ENCODE assay signal across 9 cellular contexts in genomic region chr3:30639937-30640336, GRCh38. TPM values are rescaled to one million over a fixed set of nuclear protein-coding genes. Genes with fewer than 3 reads are reported as not detected.
A peak's percentile ranks its signal among the peaks of the same experiment; 100 is the strongest.
DNase-seq lines count a peak whose midpoint lies in the region; ATAC-seq and TF ChIP-seq lines count a peak whose summit lies in the region.
"Had no signal": no experiment of that assay in that cellular context is flagged by ENCODE, and none has a peak within 500 bp of the region (broad histone marks: within the 10 kb centered on the region; RNA-seq: fewer than 3 reads in every experiment).

No MANE protein-coding gene starts in this region.

- peak overlapping the region; percentile 83 for H3K27ac Mint-ChIP-seq in activated CD4-positive, alpha-beta memory T cell treated with anti-CD3 and anti-CD28 coated beads, Interleukin-2, amount 10 ng/mL, durations not matched to agents 7 days and 5 days

- H3K36me3 ChIP-seq in GM06990 (ENCODE audit: control insufficient read depth, insufficient read depth, low read length): no peaks in the 10 kb centered on the region

- CTCF ChIA-PET in activated CD4-positive, alpha-beta memory T cell treated with anti-CD3 and anti-CD28 coated beads, Interleukin-2, amount 10 ng/mL, durations not matched to agents 7 days and 5 days (lab: Charles Lee): interaction anchor here (0.5 to 2.0 kb wide), 3 partner anchors 9 to 24 kb away, joined by 3 to 7 read pairs (median 5); no protein-coding TSS in a partner anchor

- H3K36me3 Mint-ChIP-seq in activated CD4-positive, alpha-beta memory T cell treated with anti-CD3 and anti-CD28 coated beads, Interleukin-2, amount 10 ng/mL, durations not matched to agents 7 days and 5 days (ENCODE audit: low read depth): peaks cover 54% of the 10 kb centered on the region

- H3K9me3 Mint-ChIP-seq in activated CD4-positive, alpha-beta memory T cell treated with anti-CD3 and anti-CD28 coated beads, Interleukin-2, amount 10 ng/mL, durations not matched to agents 7 days and 5 days: no peaks in the 10 kb centered on the region

- peak; percentile 55 for DNase-seq in GM06990 (ENCODE audit: extremely low read depth, insufficient read length)
- DNase-seq in activated CD4-positive, alpha-beta memory T cell treated with anti-CD3 and anti-CD28 coated beads, Interleukin-2, amount 10 ng/mL, durations not matched to agents 7 days and 5 days: no peak
- no peak for DNase-seq in foreskin keratinocyte
- no peak for DNase-seq in hypothalamus (lab: John Stamatoyannopoulos, UW)
- no peak for DNase-seq in stimulated activated naive CD4-positive, alpha-beta T cell treated with Interleukin-2 at 50 U/mL for 16 hours (lab: John Stamatoyannopoulos, UW)
- no peak for DNase-seq in cerebellar cortex (ENCODE audit: low spot score)
- DNase-seq: NCI-H1436 had no signal

- POLR2A ChIA-PET in activated CD4-positive, alpha-beta memory T cell treated with anti-CD3 and anti-CD28 coated beads, Interleukin-2, amount 10 ng/mL, durations not matched to agents 7 days and 5 days (lab: Charles Lee): interaction anchor here (1.6 to 20.8 kb wide), 5 partner anchors 9 to 24 kb away, joined by 5 to 671 read pairs (median 16); partner anchors contain the start of gene TGFBR2

- H3K4me3 ChIP-seq in GM06990 (replicated peaks; ENCODE audit: low read depth, low read length): no peak overlapping the region

- ATAC-seq in GM19372 (IDR thresholded peaks at IDR 0.05; ENCODE audit: low read depth, unreplicated experiment) (peak; percentile 62), HG03095 (IDR thresholded peaks at IDR 0.05; ENCODE audit: unreplicated experiment) (peak; percentile 85), foreskin keratinocyte (no peak)

- H3K4me1 Mint-ChIP-seq in activated CD4-positive, alpha-beta memory T cell treated with anti-CD3 and anti-CD28 coated beads, Interleukin-2, amount 10 ng/mL, durations not matched to agents 7 days and 5 days: peaks cover 99% of the 10 kb centered on the region

- H3K27ac ChIP-seq in foreskin keratinocyte: no peak overlapping the region

- no peak overlapping the region for H3K4me3 Mint-ChIP-seq in activated CD4-positive, alpha-beta memory T cell treated with anti-CD3 and anti-CD28 coated beads, Interleukin-2, amount 10 ng/mL, durations not matched to agents 7 days and 5 days

- H3K4me1 ChIP-seq in foreskin keratinocyte: peaks cover 5% of the 10 kb centered on the region

- H3K27me3 ChIP-seq in GM06990 (replicated peaks; ENCODE audit: control insufficient read depth, insufficient read depth, low read length): no peaks in the 10 kb centered on the region
- no peaks in the 10 kb centered on the region for H3K27me3 ChIP-seq in foreskin keratinocyte

- no peaks in the 10 kb centered on the region for H3K27me3 Mint-ChIP-seq in activated CD4-positive, alpha-beta memory T cell treated with anti-CD3 and anti-CD28 coated beads, Interleukin-2, amount 10 ng/mL, durations not matched to agents 7 days and 5 days

- TF ChIP-seq CTCF in GM06990 (IDR thresholded peaks at IDR 0.05; ENCODE audit: insufficient read depth, low read length, poor library complexity, severe bottlenecking) (no peak), foreskin keratinocyte (conservative IDR thresholded peaks at IDR 0.05) (no peak)

RNA-seq across cellular contexts. Expression of gene TGFBR2, which starts 33.5 kb away (rescaled TPM):
- total RNA-seq in activated CD4-positive, alpha-beta memory T cell treated with anti-CD3 and anti-CD28 coated beads, Interleukin-2, amount 10 ng/mL, durations not matched to agents 7 days and 5 days: 10 to 100 TPM; 60.1 to 60.8 TPM
- 125 TPM in 2 replicates for total RNA-seq in foreskin keratinocyte
- 38.6 and 47.4 TPM in 2 replicates for polyA plus RNA-seq in foreskin keratinocyte
